Comparison of ENCODE assay signal across 1 cellular context in genomic region chr5:79990598-79991507, GRCh38.
TF ChIP-seq lines count a peak whose summit lies in the region.

A gene with protein sequence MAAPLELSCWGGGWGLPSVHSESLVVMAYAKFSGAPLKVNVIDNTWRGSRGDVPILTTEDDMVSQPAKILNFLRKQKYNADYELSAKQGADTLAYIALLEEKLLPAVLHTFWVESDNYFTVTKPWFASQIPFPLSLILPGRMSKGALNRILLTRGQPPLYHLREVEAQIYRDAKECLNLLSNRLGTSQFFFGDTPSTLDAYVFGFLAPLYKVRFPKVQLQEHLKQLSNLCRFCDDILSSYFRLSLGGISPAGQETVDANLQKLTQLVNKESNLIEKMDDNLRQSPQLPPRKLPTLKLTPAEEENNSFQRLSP (minus strand): TSS chr5:79991262. CDS start chr5:79991238, 24 bp downstream.

TF ChIP-seq in K562, 482 proteins besides CTCF, POLR2A, EP300 and RAD21 (continued from another document):
- TF ChIP-seq, protein P1, sequence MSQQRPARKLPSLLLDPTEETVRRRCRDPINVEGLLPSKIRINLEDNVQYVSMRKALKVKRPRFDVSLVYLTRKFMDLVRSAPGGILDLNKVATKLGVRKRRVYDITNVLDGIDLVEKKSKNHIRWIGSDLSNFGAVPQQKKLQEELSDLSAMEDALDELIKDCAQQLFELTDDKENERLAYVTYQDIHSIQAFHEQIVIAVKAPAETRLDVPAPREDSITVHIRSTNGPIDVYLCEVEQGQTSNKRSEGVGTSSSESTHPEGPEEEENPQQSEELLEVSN (IDR thresholded peaks at IDR 0.05; ENCODE audit: borderline replicate concordance in 1 of 2, extremely low read depth in 1 of 2, insufficient read depth in 1 of 2, insufficient read length in 1 of 2, low read depth in 1 of 2, low read length in 1 of 2, poor library complexity in 1 of 2, severe bottlenecking in 1 of 2): no peak
- TF ChIP-seq GABPB1 (CRISPR knock-in tag; IDR thresholded peaks at IDR 0.05): peak; percentile 72; the same call in 1 of the 2 replicates
- TF ChIP-seq POLR2G (IDR thresholded peaks at IDR 0.05; ENCODE audit: low read depth, low read length): 0 out of 2 replicates have a peak, but pooled peaks have one; percentile 18
- TF ChIP-seq ZBTB33 (CRISPR knock-in tag; IDR thresholded peaks at IDR 0.05): peak; percentile 66
- peak; percentile 85 for TF ChIP-seq EHMT2 (IDR thresholded peaks at IDR 0.05)
- peak; percentile 93 for TF ChIP-seq NR2C2 (CRISPR knock-in tag; IDR thresholded peaks at IDR 0.05)
- peak; percentile 92 for TF ChIP-seq NR2C2 (tag; IDR thresholded peaks at IDR 0.05)
- TF ChIP-seq ZC3H4 (CRISPR knock-in tag; IDR thresholded peaks at IDR 0.05; ENCODE audit: borderline replicate concordance): no peak
- TF ChIP-seq, protein P2, sequence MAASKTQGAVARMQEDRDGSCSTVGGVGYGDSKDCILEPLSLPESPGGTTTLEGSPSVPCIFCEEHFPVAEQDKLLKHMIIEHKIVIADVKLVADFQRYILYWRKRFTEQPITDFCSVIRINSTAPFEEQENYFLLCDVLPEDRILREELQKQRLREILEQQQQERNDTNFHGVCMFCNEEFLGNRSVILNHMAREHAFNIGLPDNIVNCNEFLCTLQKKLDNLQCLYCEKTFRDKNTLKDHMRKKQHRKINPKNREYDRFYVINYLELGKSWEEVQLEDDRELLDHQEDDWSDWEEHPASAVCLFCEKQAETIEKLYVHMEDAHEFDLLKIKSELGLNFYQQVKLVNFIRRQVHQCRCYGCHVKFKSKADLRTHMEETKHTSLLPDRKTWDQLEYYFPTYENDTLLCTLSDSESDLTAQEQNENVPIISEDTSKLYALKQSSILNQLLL (CRISPR knock-in tag; IDR thresholded peaks at IDR 0.05; ENCODE audit: borderline replicate concordance): no peak
- TF ChIP-seq ZNF282 (CRISPR knock-in tag; IDR thresholded peaks at IDR 0.05): no peak
- no peak for TF ChIP-seq HNRNPH1 (optimal IDR thresholded peaks at IDR 0.05; ENCODE audit: low read depth, low read length)
- no peak for TF ChIP-seq E2F8 (IDR thresholded peaks at IDR 0.05; ENCODE audit: low read depth, partially characterized antibody)
- TF ChIP-seq GABPA (tag; conservative IDR thresholded peaks at IDR 0.05; ENCODE audit: low read depth): peak; percentile 84
